1 cellular context compared by ENCODE assay signal in genomic region chr10:580796-581195, GRCh38.
TF ChIP-seq lines count a peak whose summit lies in the region.

No MANE protein-coding gene starts in this region.

TF ChIP-seq in IMR-90, 13 proteins besides CTCF, POLR2A, EP300 and RAD21 (continued from another document):
- TF ChIP-seq BHLHE40 (IDR thresholded peaks at IDR 0.05; ENCODE audit: low read depth, low read length) (peak; percentile 15; the same call in 1 of the 2 replicates), NFE2L2 (IDR thresholded peaks at IDR 0.05; ENCODE audit: low read depth, low read length) (no peak), SMC3 (IDR thresholded peaks at IDR 0.05; ENCODE audit: low read depth, low read length) (peak; percentile 5; the same call in 1 of the 2 replicates), FOS (IDR thresholded peaks at IDR 0.05; ENCODE audit: low read depth, low read length) (peak; percentile 80), MAFK (IDR thresholded peaks at IDR 0.05; ENCODE audit: low read depth, low read length) (no peak), RCOR1 (IDR thresholded peaks at IDR 0.05; ENCODE audit: insufficient replicate concordance, low read length) (no peak), CHD1 (IDR thresholded peaks at IDR 0.05; ENCODE audit: low read depth, low read length) (0 out of 2 replicates have a peak, but pooled peaks have one; percentile 57), MAZ (IDR thresholded peaks at IDR 0.05; ENCODE audit: borderline replicate concordance, low read depth, low read length) (0 out of 2 replicates have a peak, but pooled peaks have one; percentile 15), RFX5 (IDR thresholded peaks at IDR 0.05; ENCODE audit: low read depth, low read length) (no peak)
